21 cellular contexts compared by ENCODE assay signal in the genomic region with DNA sequence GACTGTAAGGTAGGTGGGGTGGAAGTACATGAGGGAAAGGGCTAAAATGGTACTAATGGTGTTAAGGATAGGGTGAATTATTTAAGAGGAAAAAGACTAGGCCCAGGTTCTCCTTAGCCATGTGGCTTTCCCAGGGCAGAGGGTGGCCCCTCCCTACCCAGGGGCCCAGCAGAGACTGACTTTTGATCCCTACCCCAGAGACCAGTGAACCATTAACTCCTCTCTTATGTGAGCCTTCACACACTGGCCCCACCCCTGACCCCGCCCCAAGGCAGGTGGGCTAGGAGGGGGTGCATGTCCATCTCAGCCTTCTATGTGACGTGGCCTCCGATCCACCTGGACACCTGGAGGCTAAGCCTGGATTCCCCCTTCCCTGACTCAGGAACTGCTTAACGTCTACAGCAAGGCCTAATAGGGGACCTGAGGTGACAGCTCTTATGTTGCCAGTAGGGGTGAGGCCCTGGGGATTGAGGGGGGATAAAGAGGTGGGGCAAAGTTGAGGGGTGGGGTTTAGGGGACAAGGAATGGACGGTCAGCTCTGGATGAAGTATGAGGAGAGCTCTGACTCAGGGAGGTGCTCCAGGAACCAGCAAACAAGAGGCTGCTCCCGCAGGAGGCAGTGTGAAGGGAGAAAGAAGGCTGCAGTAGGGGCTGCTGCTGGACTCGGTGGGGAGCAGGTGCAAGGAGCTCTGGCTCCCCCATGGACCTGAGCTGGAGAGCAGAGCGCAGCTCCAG. TPM values are rescaled to one million over a fixed set of nuclear protein-coding genes. Genes with fewer than 3 reads are reported as not detected.
DNase-seq lines count a peak whose midpoint lies in the region; ATAC-seq and TF ChIP-seq lines count a peak whose summit lies in the region.
"Had no signal": no experiment of that assay in that cellular context is flagged by ENCODE, and none has a peak within 500 bp of the region (broad histone marks: within the 10 kb centered on the region; RNA-seq: fewer than 3 reads in every experiment).

No MANE protein-coding gene starts in this region.

- H3F3A ChIP-seq in neural progenitor cell (ENCODE audit: low read depth) = no peaks in the 10 kb centered on the region

- no peaks in the 10 kb centered on the region for H4K20me1 ChIP-seq in neural progenitor cell (ENCODE audit: low read depth)

- H3K4me3 ChIP-seq in HUES48 (ENCODE audit: low read depth, low read length) (no peak overlapping the region), neural progenitor cell (no peak overlapping the region)
- H3K4me3 ChIP-seq: esophagus squamous epithelium had no signal

- no peak overlapping the region for H3K4me3 Mint-ChIP-seq in neural progenitor cell
- H3K4me3 Mint-ChIP-seq: activated CD8-positive, alpha-beta T cell treated with anti-CD3 and anti-CD28 coated beads for 36 hours; activated naive CD8-positive, alpha-beta T cell; activated T-cell treated with anti-CD3 and anti-CD28 coated beads, Interleukin-2, amount 50 U/mL, for 72 hours had no signal

- H3K27me3 ChIP-seq in HUES48 (ENCODE audit: control insufficient read depth, insufficient read depth, low read length) (no peaks in the 10 kb centered on the region), neural progenitor cell (no peaks in the 10 kb centered on the region)
- H3K27me3 ChIP-seq: esophagus squamous epithelium had no signal

- H3K36me3 Mint-ChIP-seq in neural progenitor cell = peaks cover 4% of the 10 kb centered on the region

- H3K79me2 ChIP-seq in neural progenitor cell (ENCODE audit: low read depth) = no peaks in the 10 kb centered on the region

- peak; percentile 70 for DNase-seq in COLO668 (lab: John Stamatoyannopoulos, UW; ENCODE audit: unreplicated experiment)
- no peak for DNase-seq in erythroblast (lab: John Stamatoyannopoulos, UW)
- peak; percentile 13 for DNase-seq in neural progenitor cell (ENCODE audit: low spot score)
- DNase-seq in inferior parietal cortex (ENCODE audit: extremely low spot score) = no peak
- no peak for DNase-seq in T-helper 2 cell
- DNase-seq: activated CD8-positive, alpha-beta T cell treated with anti-CD3 and anti-CD28 coated beads for 36 hours; activated T-cell treated with anti-CD3 and anti-CD28 coated beads, Interleukin-2, amount 50 U/mL, for 72 hours; Calu3; esophagus squamous epithelium; midbrain; NCI-H1417; NCI-H2227 treated with DMSO at 0.1 percent for 48 hours; NK-92 treated with Interleukin-12 subunit alpha and Interleukin-12 subunit beta, amount 100 ng/mL, for 24 hours; occipital lobe; stimulated activated CD4-positive, alpha-beta T cell treated with anti-CD3 and anti-CD28 coated beads, Interleukin-4, amount 100 ng/mL, for 1 hour had no signal

- ATAC-seq in GM18519 (IDR thresholded peaks at IDR 0.05; ENCODE audit: low FRiP score, unreplicated experiment) = no peak
- no peak for ATAC-seq in GM18517 (IDR thresholded peaks at IDR 0.05; ENCODE audit: unreplicated experiment)
- ATAC-seq: activated CD8-positive, alpha-beta T cell treated with anti-CD3 and anti-CD28 coated beads for 36 hours had no signal

- H2AFZ ChIP-seq in neural progenitor cell (replicated peaks) = no peak overlapping the region

- peaks cover 9% of the 10 kb centered on the region for H3K27me3 Mint-ChIP-seq in neural progenitor cell (ENCODE audit: insufficient read depth, low read depth)
- H3K27me3 Mint-ChIP-seq: activated CD8-positive, alpha-beta T cell treated with anti-CD3 and anti-CD28 coated beads for 36 hours; activated naive CD8-positive, alpha-beta T cell had no signal

- H3K27ac Mint-ChIP-seq in neural progenitor cell = no peak overlapping the region
- H3K27ac Mint-ChIP-seq: activated CD8-positive, alpha-beta T cell treated with anti-CD3 and anti-CD28 coated beads for 36 hours; activated naive CD8-positive, alpha-beta T cell; activated T-cell treated with anti-CD3 and anti-CD28 coated beads, Interleukin-2, amount 50 U/mL, for 72 hours had no signal

- H3K36me3 ChIP-seq in HUES48 (ENCODE audit: control insufficient read depth, insufficient read depth, low read length) (peaks cover 9% of the 10 kb centered on the region), neural progenitor cell (no peaks in the 10 kb centered on the region)

- H3K4me1 Mint-ChIP-seq in neural progenitor cell = peaks cover 6% of the 10 kb centered on the region

- H3K9me3 ChIP-seq in HUES48 (ENCODE audit: control insufficient read depth, insufficient read depth, low read length) = no peaks in the 10 kb centered on the region
- no peaks in the 10 kb centered on the region for H3K9me3 ChIP-seq in neural progenitor cell (ENCODE audit: low read depth)
- H3K9me3 ChIP-seq: esophagus squamous epithelium had no signal

- H3K27ac ChIP-seq in HUES48 (ENCODE audit: low read depth, low read length) = peak overlapping the region; percentile 47
- H3K27ac ChIP-seq in neural progenitor cell = no peak overlapping the region
- H3K27ac ChIP-seq: esophagus squamous epithelium, RWPE1 had no signal

- H3K4me1 ChIP-seq in HUES48 (ENCODE audit: control insufficient read depth, insufficient read depth, low read length) (no peaks in the 10 kb centered on the region), neural progenitor cell (no peaks in the 10 kb centered on the region)
- H3K4me1 ChIP-seq: esophagus squamous epithelium had no signal

- H3K4me2 ChIP-seq in neural progenitor cell = no peak overlapping the region

- H3K9ac ChIP-seq in HUES48 (ENCODE audit: low read depth, low read length) (no peak overlapping the region), neural progenitor cell (no peak overlapping the region)

- no peak for TF ChIP-seq CTCF in neural progenitor cell (IDR thresholded peaks at IDR 0.05)

- H3K9me3 Mint-ChIP-seq in neural progenitor cell = no peaks in the 10 kb centered on the region
- H3K9me3 Mint-ChIP-seq: activated CD8-positive, alpha-beta T cell treated with anti-CD3 and anti-CD28 coated beads for 36 hours; activated T-cell treated with anti-CD3 and anti-CD28 coated beads, Interleukin-2, amount 50 U/mL, for 72 hours had no signal

- TF ChIP-seq POLR2A in erythroblast (IDR thresholded peaks at IDR 0.05; ENCODE audit: low read length) = peak; percentile 3

RNA-seq across cellular contexts. Expression of a gene that starts 0.8 kb away (rescaled TPM):
- total RNA-seq in neural progenitor cell (ENCODE audit: low replicate concordance) = 0.54 and 1.5 TPM in 2 replicates
- total RNA-seq: Calu3, LHCN-M2, occipital lobe had no signal

RNA-seq across cellular contexts. Expression of a gene that starts 6.5 kb away (rescaled TPM):
- 27.9 and 40.9 TPM in 2 replicates for total RNA-seq in neural progenitor cell (ENCODE audit: low replicate concordance)

RNA-seq across cellular contexts. Expression of a gene that starts 8.9 kb away (rescaled TPM):
- 52.1 and 68.9 TPM in 2 replicates for total RNA-seq in neural progenitor cell (ENCODE audit: low replicate concordance)

RNA-seq across cellular contexts. Expression of a gene that starts 27.6 kb away (rescaled TPM):
- total RNA-seq in neural progenitor cell (ENCODE audit: low replicate concordance) = 9.1 and 18.1 TPM in 2 replicates

RNA-seq across cellular contexts. Expression of a gene that starts 36.1 kb away (rescaled TPM):
- total RNA-seq in neural progenitor cell (ENCODE audit: low replicate concordance) = 32.1 and 41.8 TPM in 2 replicates

Comparison
In these comparisons a context has a peak if more than half of its experiments do, and no peak if none do; other contexts are left out.
1. DNase-seq: peak in COLO668 (single experiment) and neural progenitor cell (single experiment); none in erythroblast (0 of 2), inferior parietal cortex (single experiment) and T-helper 2 cell (0 of 5).